In the genomic region with DNA sequence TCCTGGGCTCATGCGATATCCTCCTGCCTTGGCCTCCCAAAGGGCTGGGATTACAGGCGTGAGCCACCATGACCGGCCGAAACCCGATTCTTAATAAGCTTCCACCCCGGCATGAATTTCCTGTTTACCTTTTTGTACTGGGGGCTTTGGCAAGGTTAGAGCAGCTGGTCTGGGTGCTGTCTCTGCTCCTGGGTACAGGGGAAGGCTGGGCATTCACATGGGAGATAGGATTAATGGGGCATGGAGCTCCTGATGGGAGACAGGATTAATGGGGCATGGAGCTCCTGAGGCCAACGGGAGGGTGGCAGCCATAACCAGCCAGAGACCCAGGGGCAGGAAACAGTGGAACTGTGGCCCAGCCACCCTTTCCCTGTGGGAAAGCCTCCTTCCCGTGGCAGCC, we compare ENCODE assay signal across 18 cellular contexts.
DNase-seq lines count a peak whose midpoint lies in the region; FAIRE-seq and TF ChIP-seq lines count a peak whose summit lies in the region.
"Had no signal": no experiment of that assay in that cellular context is flagged by ENCODE, and none has a peak within 500 bp of the region (broad histone marks: within the 10 kb centered on the region; RNA-seq: fewer than 3 reads in every experiment).

No MANE protein-coding gene starts in this region.

- TF ChIP-seq CTCF in H9 (conservative IDR thresholded peaks at IDR 0.05) (no peak), astrocyte (IDR thresholded peaks at IDR 0.05; ENCODE audit: insufficient read depth, low read depth, low read length) (no peak), osteocyte (IDR thresholded peaks at IDR 0.05) (no peak), suprapubic skin (IDR thresholded peaks at IDR 0.05) (no peak)

- H3K79me2 ChIP-seq in H9 (ENCODE audit: insufficient read depth, low read length) (no peaks in the 10 kb centered on the region), astrocyte (ENCODE audit: insufficient read depth, low read length) (no peaks in the 10 kb centered on the region)

- H2AFZ ChIP-seq in H9 (ENCODE audit: low read length) (no peak overlapping the region), astrocyte (ENCODE audit: low read depth, low read length) (peak overlapping the region; percentile 36)

- H3K14ac ChIP-seq in H9 (ENCODE audit: insufficient read depth, low read length), result peak overlapping the region; percentile 42; the same call in 1 of the 2 replicates

- TF ChIP-seq POLR2A in suprapubic skin (IDR thresholded peaks at IDR 0.05) (no peak), GM12892 (IDR thresholded peaks at IDR 0.05; ENCODE audit: low read depth, low read length) (no peak)

- H3K9me3 ChIP-seq in H9 (ENCODE audit: control insufficient read depth, low read depth, low read length) (no peaks in the 10 kb centered on the region), astrocyte (ENCODE audit: insufficient read depth, low read depth, low read length) (no peaks in the 10 kb centered on the region), suprapubic skin (no peaks in the 10 kb centered on the region)
- H3K9me3 ChIP-seq: esophagus squamous epithelium, heart left ventricle, mucosa of descending colon had no signal

- H3K4me1 ChIP-seq in H9 (ENCODE audit: insufficient read depth, low read length), result no peaks in the 10 kb centered on the region; the same call in 1 of the 2 replicates
- peaks cover 28% of the 10 kb centered on the region for H3K4me1 ChIP-seq in astrocyte (ENCODE audit: insufficient read depth, low read length)
- peaks cover 3% of the 10 kb centered on the region for H3K4me1 ChIP-seq in suprapubic skin

- peaks cover 11% of the 10 kb centered on the region for H3K27me3 Mint-ChIP-seq in H9 (ENCODE audit: low read depth)
- H3K27me3 Mint-ChIP-seq in astrocyte (ENCODE audit: low read depth, unreplicated experiment), result peaks cover 5% of the 10 kb centered on the region
- H3K27me3 Mint-ChIP-seq in osteocyte (ENCODE audit: unreplicated experiment), result no peaks in the 10 kb centered on the region
- peaks cover 4% of the 10 kb centered on the region for H3K27me3 Mint-ChIP-seq in activated naive CD4-positive, alpha-beta T cell treated with anti-CD3 and anti-CD28 coated beads, Interleukin-2, amount 10 ng/mL, durations not matched to agents 7 days and 5 days

- H2BK15ac ChIP-seq in H9 (ENCODE audit: low read depth, low read length), result no peak overlapping the region

- no peak overlapping the region for H4K91ac ChIP-seq in H9 (ENCODE audit: insufficient read length, low read depth, low read length)

- no peak overlapping the region for H3K56ac ChIP-seq in H9 (ENCODE audit: insufficient read length, low read depth, low read length)

- H4K8ac ChIP-seq in H9 (replicated peaks; ENCODE audit: insufficient read length, low read depth, low read length), result no peak overlapping the region

- no peak overlapping the region for H3K23ac ChIP-seq in H9 (ENCODE audit: insufficient read length, low read depth, low read length)

- no peaks in the 10 kb centered on the region for H3K36me3 Mint-ChIP-seq in H9 (ENCODE audit: insufficient read depth in 1 of 3, low read depth in 3 of 3)
- H3K36me3 Mint-ChIP-seq in astrocyte (ENCODE audit: low read depth, unreplicated experiment), result no peaks in the 10 kb centered on the region
- H3K36me3 Mint-ChIP-seq in osteocyte (ENCODE audit: unreplicated experiment), result no peaks in the 10 kb centered on the region
- H3K36me3 Mint-ChIP-seq in activated naive CD4-positive, alpha-beta T cell treated with anti-CD3 and anti-CD28 coated beads, Interleukin-2, amount 10 ng/mL, durations not matched to agents 7 days and 5 days, result no peaks in the 10 kb centered on the region

- H2BK12ac ChIP-seq in H9 (ENCODE audit: insufficient read length, low read depth, low read length), result no peak overlapping the region

- H3K9ac ChIP-seq in H9 (ENCODE audit: extremely low read depth, insufficient read length, low read length) (no peak overlapping the region), astrocyte (ENCODE audit: low read length) (peak overlapping the region; percentile 45)

- peaks cover 2% of the 10 kb centered on the region for H4K20me1 ChIP-seq in H9 (ENCODE audit: control insufficient read depth, insufficient read depth, insufficient read length)
- no peaks in the 10 kb centered on the region for H4K20me1 ChIP-seq in astrocyte (ENCODE audit: insufficient read depth, low read length)

- H3K4me3 ChIP-seq in astrocyte (ENCODE audit: insufficient read depth, low read depth, low read length), result no peak overlapping the region
- no peak overlapping the region for H3K4me3 ChIP-seq in suprapubic skin
- H3K4me3 ChIP-seq: esophagus squamous epithelium, heart left ventricle, K562, mucosa of descending colon had no signal

- no peak overlapping the region for H2BK5ac ChIP-seq in H9 (ENCODE audit: insufficient read length, low read length)

- H3K27me3 ChIP-seq in H9 (ENCODE audit: insufficient read depth, low read length) (no peaks in the 10 kb centered on the region), astrocyte (ENCODE audit: insufficient read depth, low read length) (peaks cover 2% of the 10 kb centered on the region), suprapubic skin (no peaks in the 10 kb centered on the region)
- H3K27me3 ChIP-seq: esophagus squamous epithelium had no signal

- CTCF ChIA-PET in activated naive CD4-positive, alpha-beta T cell treated with anti-CD3 and anti-CD28 coated beads, Interleukin-2, amount 10 ng/mL, durations not matched to agents 7 days and 5 days (lab: Charles Lee), result no interaction called here

- H2BK20ac ChIP-seq in H9 (ENCODE audit: low read depth, low read length, poor library complexity, severe bottlenecking), result no peak overlapping the region

- no peak overlapping the region for H3K4ac ChIP-seq in H9 (ENCODE audit: low read depth, low read length)

- no peak overlapping the region for H4K5ac ChIP-seq in H9 (ENCODE audit: insufficient read length, low read depth, low read length)

- FAIRE-seq in astrocyte (lab: Jason Lieb, UNC) (no peak), GM12892 (lab: Jason Lieb, UNC) (no peak)
- FAIRE-seq: K562, keratinocyte had no signal

- no peaks in the 10 kb centered on the region for H3K79me1 ChIP-seq in H9 (ENCODE audit: insufficient read depth, low read depth, low read length, poor library complexity, severe bottlenecking)

- H3T11ph ChIP-seq in H9 (ENCODE audit: low read length), result no peak overlapping the region

- H3K36me3 ChIP-seq in astrocyte (ENCODE audit: insufficient read depth, low read length) (no peaks in the 10 kb centered on the region), suprapubic skin (no peaks in the 10 kb centered on the region)
- H3K36me3 ChIP-seq: esophagus squamous epithelium had no signal

- no peaks in the 10 kb centered on the region for H3K23me2 ChIP-seq in H9 (ENCODE audit: insufficient read length, low read depth, low read length, poor library complexity, severe bottlenecking)

- no peak for TF ChIP-seq EP300 in suprapubic skin (IDR thresholded peaks at IDR 0.05)

- no peak overlapping the region for H3K18ac ChIP-seq in H9 (ENCODE audit: insufficient read length, low read depth, low read length)

- no peak overlapping the region for H2AK5ac ChIP-seq in H9 (ENCODE audit: insufficient read length, low read length)

- peak; percentile 82 for DNase-seq in COLO668 (lab: John Stamatoyannopoulos, UW; ENCODE audit: unreplicated experiment)
- DNase-seq in H9, result no peak
- DNase-seq in astrocyte (ENCODE audit: low read depth), result no peak
- no peak for DNase-seq in osteocyte (ENCODE audit: extremely low spot score, unreplicated experiment)
- DNase-seq in activated naive CD4-positive, alpha-beta T cell treated with anti-CD3 and anti-CD28 coated beads, Interleukin-2, amount 10 ng/mL, durations not matched to agents 7 days and 5 days, result no peak
- no peak for DNase-seq in EL
- DNase-seq in suprapubic skin (ENCODE audit: low spot score in 2 of 2), result no peak
- DNase-seq in GM12892 (ENCODE audit: insufficient read length), result no peak
- DNase-seq: activated CD4-positive, CD25-positive, alpha-beta regulatory T cell; activated gamma-delta T cell; esophagus squamous epithelium; heart left ventricle; posterior cingulate gyrus; stimulated activated CD4-positive, alpha-beta T cell treated with anti-CD3 and anti-CD28 coated beads, Interleukin-15, amount 100 ng/mL, for 24 hours had no signal

- H2BK120ac ChIP-seq in H9 (ENCODE audit: low read depth, low read length, poor library complexity, severe bottlenecking), result no peak overlapping the region

- H3K4me3 Mint-ChIP-seq in H9, result no peak overlapping the region
- H3K4me3 Mint-ChIP-seq in astrocyte (ENCODE audit: unreplicated experiment), result no peak overlapping the region
- H3K4me3 Mint-ChIP-seq in osteocyte (ENCODE audit: unreplicated experiment), result peak overlapping the region; percentile 59
- no peak overlapping the region for H3K4me3 Mint-ChIP-seq in activated naive CD4-positive, alpha-beta T cell treated with anti-CD3 and anti-CD28 coated beads, Interleukin-2, amount 10 ng/mL, durations not matched to agents 7 days and 5 days

- WGBS in H9 (ENCODE audit: extremely low coverage, insufficient read length, low lambda C conversion rate), result no CpG with 5 or more reads among the region's 8 CpGs
- WGBS in suprapubic skin, result 91% methylated on average over 8 of the region's 8 CpGs

- H3K27ac ChIP-seq in H9 (ENCODE audit: insufficient read length, low read depth, low read length), result no peak overlapping the region
- peak overlapping the region; percentile 43 for H3K27ac ChIP-seq in astrocyte (ENCODE audit: low read depth, low read length)
- H3K27ac ChIP-seq in suprapubic skin, result no peak overlapping the region
- H3K27ac ChIP-seq: esophagus squamous epithelium, heart left ventricle, RWPE1 had no signal

- peak overlapping the region in 1 of 3 experiments; percentile 76; a peak in 1 of 7 replicates for H3K27ac Mint-ChIP-seq in H9
- no peak overlapping the region for H3K27ac Mint-ChIP-seq in astrocyte (ENCODE audit: unreplicated experiment)
- peak overlapping the region; percentile 96 for H3K27ac Mint-ChIP-seq in osteocyte (ENCODE audit: unreplicated experiment)
- no peak overlapping the region for H3K27ac Mint-ChIP-seq in activated naive CD4-positive, alpha-beta T cell treated with anti-CD3 and anti-CD28 coated beads, Interleukin-2, amount 10 ng/mL, durations not matched to agents 7 days and 5 days

- H3K9me3 Mint-ChIP-seq in H9 (no peaks in the 10 kb centered on the region), astrocyte (ENCODE audit: unreplicated experiment) (no peaks in the 10 kb centered on the region), osteocyte (ENCODE audit: unreplicated experiment) (no peaks in the 10 kb centered on the region)
- no peaks in the 10 kb centered on the region for H3K9me3 Mint-ChIP-seq in activated naive CD4-positive, alpha-beta T cell treated with anti-CD3 and anti-CD28 coated beads, Interleukin-2, amount 10 ng/mL, durations not matched to agents 7 days and 5 days

- peaks cover 19 to 22% of the 10 kb centered on the region in 2 experiments for H3K4me1 Mint-ChIP-seq in H9
- H3K4me1 Mint-ChIP-seq in astrocyte (ENCODE audit: low read depth, unreplicated experiment), result peaks cover 14% of the 10 kb centered on the region
- peaks cover 65% of the 10 kb centered on the region for H3K4me1 Mint-ChIP-seq in osteocyte (ENCODE audit: unreplicated experiment)
- no peaks in the 10 kb centered on the region for H3K4me1 Mint-ChIP-seq in activated naive CD4-positive, alpha-beta T cell treated with anti-CD3 and anti-CD28 coated beads, Interleukin-2, amount 10 ng/mL, durations not matched to agents 7 days and 5 days

- H3K4me2 ChIP-seq in H9 (ENCODE audit: insufficient read depth, insufficient read length, low read length) (no peak overlapping the region), astrocyte (ENCODE audit: low read length) (peak overlapping the region; percentile 75)
